5 cellular contexts compared by ENCODE assay signal in genomic region chr16:56973899-56974298, GRCh38. TPM values are rescaled to one million over a fixed set of nuclear protein-coding genes. Genes with fewer than 3 reads are reported as not detected.
"Had no signal": no experiment of that assay in that cellular context is flagged by ENCODE, and none has a peak within 500 bp of the region (broad histone marks: within the 10 kb centered on the region; RNA-seq: fewer than 3 reads in every experiment).

No MANE protein-coding gene starts in this region.

RNA-seq across cellular contexts. Expression of gene CETP, which starts 12.1 kb away (rescaled TPM):
- total RNA-seq: activated CD4-positive, alpha-beta memory T cell treated with anti-CD3 and anti-CD28 coated beads, Interleukin-2, amount 10 ng/mL, durations not matched to agents 7 days and 5 days; bronchial epithelial cell; chondrocyte; PC-9; T-helper 2 cell treated with Interferon-gamma antibody and Interleukin-4, amounts not matched to agents 100 ng/mL and 5 ng/mL, for 36 hours had no signal
